ENCODE assay signal across 8 cellular contexts in genomic region chr10:116444527-116445142, GRCh38. TPM values are rescaled to one million over a fixed set of nuclear protein-coding genes. Genes with fewer than 3 reads are reported as not detected.
A peak's percentile ranks its signal among the peaks of the same experiment; 100 is the strongest.
DNase-seq lines count a peak whose midpoint lies in the region; ATAC-seq and TF ChIP-seq lines count a peak whose summit lies in the region.

No MANE protein-coding gene starts in this region.

- H3K27me3 ChIP-seq in CD4-positive, alpha-beta T cell (ENCODE audit: control insufficient read depth, insufficient read depth, low read length): no peaks in the 10 kb centered on the region
- no peaks in the 10 kb centered on the region for H3K27me3 ChIP-seq in Peyer's patch
- no peaks in the 10 kb centered on the region for H3K27me3 ChIP-seq in foreskin keratinocyte
- H3K27me3 ChIP-seq in spleen (replicated peaks in 1 of 7): no peaks in the 10 kb centered on the region

- no peaks in the 10 kb centered on the region for H3K9me3 Mint-ChIP-seq in CD4-positive, alpha-beta T cell

- H3K36me3 ChIP-seq in Peyer's patch (no peaks in the 10 kb centered on the region), spleen (no peaks in the 10 kb centered on the region)

- intact Hi-C loops in CD4-positive, alpha-beta T cell (cut with DNase I, micrococcal nuclease): no loop called here
- intact Hi-C loops in spleen (cut with DNase I; ENCODE audit: low total_unique reads): no loop called here

- POLR2A ChIA-PET in CD4-positive, alpha-beta T cell (lab: Charles Lee): no interaction called here

- DNase-seq in CD4-positive, alpha-beta T cell: no peak
- no peak for DNase-seq in Peyer's patch
- DNase-seq in foreskin keratinocyte: no peak
- no peak for DNase-seq in spleen
- DNase-seq in NK-92 treated with Interleukin-12 subunit alpha and Interleukin-12 subunit beta, amount 100 ng/mL, for 24 hours (lab: John Stamatoyannopoulos, UW): no peak
- no peak for DNase-seq in effector CD8-positive, alpha-beta T cell (lab: John Stamatoyannopoulos, UW)

- no peak overlapping the region for H3K27ac ChIP-seq in CD4-positive, alpha-beta T cell (ENCODE audit: low read depth, low read length)
- H3K27ac ChIP-seq in Peyer's patch (no peak overlapping the region), foreskin keratinocyte (no peak overlapping the region), spleen (no peak overlapping the region)

- ATAC-seq in CD4-positive, alpha-beta T cell (ENCODE audit: poor library complexity): no peak
- ATAC-seq in GM18498 (IDR thresholded peaks at IDR 0.05; ENCODE audit: unreplicated experiment): peak; percentile 85
- peak; percentile 90 for ATAC-seq in HG02938 (IDR thresholded peaks at IDR 0.05; ENCODE audit: unreplicated experiment)
- peak; percentile 22 for ATAC-seq in foreskin keratinocyte

- CTCF ChIA-PET in CD4-positive, alpha-beta T cell (lab: Charles Lee): no interaction called here

- TF ChIP-seq POLR2A in Peyer's patch (IDR thresholded peaks at IDR 0.05) (no peak), spleen (IDR thresholded peaks at IDR 0.05) (no peak)

- peak; percentile 67 for TF ChIP-seq CTCF in CD4-positive, alpha-beta T cell (IDR thresholded peaks at IDR 0.05)
- peak in 5 of 6 experiments; percentile 30 to 57 (median 50) for TF ChIP-seq CTCF in Peyer's patch (IDR thresholded peaks at IDR 0.05)
- peak; percentile 79 for TF ChIP-seq CTCF in foreskin keratinocyte (conservative IDR thresholded peaks at IDR 0.05)
- TF ChIP-seq CTCF in spleen (IDR thresholded peaks at IDR 0.05 in 8 of 11, conservative IDR thresholded peaks at IDR 0.05 in 3 of 11): peak in 8 of 11 experiments; percentile 9 to 66 (median 56)

- WGBS in spleen, 5 donors: 38 to 59% (median 41%) methylated on average over 4 of the region's 4 CpGs

- H3K4me1 ChIP-seq in Peyer's patch (no peaks in the 10 kb centered on the region), foreskin keratinocyte (peaks cover 6% of the 10 kb centered on the region), spleen (no peaks in the 10 kb centered on the region)

- no peaks in the 10 kb centered on the region for H3K36me3 Mint-ChIP-seq in CD4-positive, alpha-beta T cell (ENCODE audit: low read depth)

- no peak overlapping the region for H3K4me3 ChIP-seq in Peyer's patch
- H3K4me3 ChIP-seq in spleen: no peak overlapping the region

- no peak overlapping the region for H3K27ac Mint-ChIP-seq in CD4-positive, alpha-beta T cell

- peaks cover 13% of the 10 kb centered on the region for H3K27me3 Mint-ChIP-seq in CD4-positive, alpha-beta T cell

- no peaks in the 10 kb centered on the region for H3K4me1 Mint-ChIP-seq in CD4-positive, alpha-beta T cell (ENCODE audit: low read depth)

- no peaks in the 10 kb centered on the region for H3K9me3 ChIP-seq in CD4-positive, alpha-beta T cell (ENCODE audit: control insufficient read depth, low read length)
- no peaks in the 10 kb centered on the region for H3K9me3 ChIP-seq in Peyer's patch
- H3K9me3 ChIP-seq in spleen: no peaks in the 10 kb centered on the region

- H3K4me3 Mint-ChIP-seq in CD4-positive, alpha-beta T cell: no peak overlapping the region

RNA-seq across cellular contexts. Expression of gene PNLIPRP3, which starts 17.0 kb away (rescaled TPM):
- not detected for total RNA-seq in CD4-positive, alpha-beta T cell
- under 1 TPM in 1 of 4 donors, not detected in 3; 0.40 TPM for total RNA-seq in Peyer's patch
- total RNA-seq in foreskin keratinocyte: 13.4 and 23.5 TPM in 2 replicates
- polyA plus RNA-seq in foreskin keratinocyte: 9.7 and 13.7 TPM in 2 replicates
- total RNA-seq in spleen: not detected
- not detected for polyA plus RNA-seq in spleen

Comparison
In these comparisons a context has a peak if more than half of its experiments do, and no peak if none do; other contexts are left out.
1. RNA of gene PNLIPRP3, which starts 17.0 kb away (total RNA-seq): 13.4 to 23.5 TPM in foreskin keratinocyte; not detected in CD4-positive, alpha-beta T cell, 0.40 TPM in Peyer's patch and not detected in spleen; every median in the first group is over 10 times any median in the second.
2. Peak in every context shown above with its lines, with median percentiles within 50 percentile points of each other: CTCF ChIP-seq.